In genomic region chr10:126062132-126063032, GRCh38 we compare ENCODE assay signal across 8 cellular contexts.
DNase-seq lines count a peak whose midpoint lies in the region; ATAC-seq and TF ChIP-seq lines count a peak whose summit lies in the region.

No MANE protein-coding gene starts in this region.

- peak overlapping the region; percentile 92 to 95 for H3K18ac ChIP-seq in mesenchymal stem cell (ENCODE audit: low read depth in 1 of 2, low read length in 2 of 2)

- peak overlapping the region; percentile 1 for H2BK15ac ChIP-seq in mesenchymal stem cell (ENCODE audit: low read depth, poor library complexity, severe bottlenecking)

- H4K91ac ChIP-seq in mesenchymal stem cell (ENCODE audit: low read length): peak overlapping the region; percentile 77

- no peak overlapping the region for H2AFZ ChIP-seq in mesenchymal stem cell (ENCODE audit: low read depth, low read length)

- peak overlapping the region; percentile 71 to 88 for H3K4ac ChIP-seq in mesenchymal stem cell (ENCODE audit: low read depth in 1 of 2, low read length in 2 of 2)

- H3K9me3 Mint-ChIP-seq in natural killer cell: no peaks in the 10 kb centered on the region

- H3K27ac Mint-ChIP-seq in natural killer cell: no peak overlapping the region

- H3K9me3 ChIP-seq in mesenchymal stem cell (ENCODE audit: control insufficient read depth, low read length): no peaks in the 10 kb centered on the region

- H2BK5ac ChIP-seq in mesenchymal stem cell (ENCODE audit: low read depth, low read length, poor library complexity, severe bottlenecking): peak overlapping the region; percentile 80

- H3K27me3 ChIP-seq in mesenchymal stem cell (ENCODE audit: control insufficient read depth in 1 of 2, insufficient read depth in 1 of 2, low read length in 2 of 2): no peaks in the 10 kb centered on the region

- no peaks in the 10 kb centered on the region for H3K4me1 Mint-ChIP-seq in natural killer cell

- H2BK120ac ChIP-seq in mesenchymal stem cell (ENCODE audit: low read depth, low read length): peak overlapping the region; percentile 81

- peaks cover 12 to 16% of the 10 kb centered on the region in 2 donors for H3K27me3 Mint-ChIP-seq in natural killer cell (ENCODE audit: low read depth in 2 of 2)

- H3K23ac ChIP-seq in mesenchymal stem cell (ENCODE audit: low read length in 2 of 2): peak overlapping the region in 1 of 2 experiments; percentile 14

- H3K14ac ChIP-seq in mesenchymal stem cell (ENCODE audit: low read length in 2 of 2): peak overlapping the region in 1 of 2 experiments; percentile 39

- peak overlapping the region; percentile 54 for H4K8ac ChIP-seq in mesenchymal stem cell (ENCODE audit: low read length)

- peak overlapping the region; percentile 82 for H2AK5ac ChIP-seq in mesenchymal stem cell (ENCODE audit: low read length, severe bottlenecking)

- H3K4me1 ChIP-seq in mesenchymal stem cell (ENCODE audit: control insufficient read depth, insufficient read depth, low read depth, low read length): peaks cover 47% of the 10 kb centered on the region

- H3K36me3 ChIP-seq in mesenchymal stem cell (ENCODE audit: control insufficient read depth in 1 of 2, insufficient read depth in 2 of 2, low read depth in 1 of 2, low read length in 2 of 2): peaks cover 30 to 59% of the 10 kb centered on the region in 2 experiments

- H3K9ac ChIP-seq in mesenchymal stem cell (ENCODE audit: low read length): peak overlapping the region; percentile 86

- TF ChIP-seq CTCF in LNCaP clone FGC (IDR thresholded peaks at IDR 0.05; ENCODE audit: control insufficient read depth, extremely low read depth, insufficient read depth): no peak
- no peak for TF ChIP-seq CTCF in natural killer cell (IDR thresholded peaks at IDR 0.05)

- intact Hi-C loops in natural killer cell (cut with micrococcal nuclease): no loop called here

- H3K36me3 Mint-ChIP-seq in natural killer cell: no peaks in the 10 kb centered on the region

- ATAC-seq in GM21737 (IDR thresholded peaks at IDR 0.05; ENCODE audit: unreplicated experiment) (no peak), natural killer cell (no peak), HG02642 (IDR thresholded peaks at IDR 0.05; ENCODE audit: poor library complexity, unreplicated experiment) (no peak)

- no peak overlapping the region for H3K4me2 ChIP-seq in mesenchymal stem cell (ENCODE audit: low read length, poor library complexity, severe bottlenecking)

- peak; percentile 59 for DNase-seq in 8988T
- peak; percentile 13 for DNase-seq in LNCaP clone FGC (ENCODE audit: low read depth)
- peak; percentile 87 to 97 for DNase-seq in dermis microvascular lymphatic vessel endothelial cell (ENCODE audit: low read depth in 2 of 2)
- DNase-seq in mesenchymal stem cell: peak; percentile 99
- DNase-seq in natural killer cell: no peak
- no peak for DNase-seq in NCI-H2081 treated with DMSO at 0.1 percent for 48 hours (lab: John Stamatoyannopoulos, UW)

- H3K27ac ChIP-seq in mesenchymal stem cell (ENCODE audit: low read length, poor library complexity, severe bottlenecking): peak overlapping the region; percentile 89

- no peak overlapping the region for H3K4me3 ChIP-seq in LNCaP clone FGC (ENCODE audit: low read depth, low read length)
- H3K4me3 ChIP-seq in mesenchymal stem cell (ENCODE audit: insufficient read depth in 1 of 2, low read depth in 1 of 2, low read length in 2 of 2): peak overlapping the region in 1 of 2 experiments; percentile 36

- 33% methylated on average over 9 of the region's 11 CpGs for WGBS in mesenchymal stem cell

- H2BK12ac ChIP-seq in mesenchymal stem cell (ENCODE audit: low read length in 2 of 2): peak overlapping the region; percentile 79 to 83

- H3K79me1 ChIP-seq in mesenchymal stem cell (replicated peaks; ENCODE audit: low read length, poor library complexity, severe bottlenecking): peaks cover 4% of the 10 kb centered on the region

- no peak overlapping the region for H3K4me3 Mint-ChIP-seq in natural killer cell

Comparison
In these comparisons a context has a peak if more than half of its experiments do, and no peak if none do; other contexts are left out.
1. DNase-seq: peak in 8988T (single experiment), LNCaP clone FGC (single experiment), dermis microvascular lymphatic vessel endothelial cell (2 of 2) and mesenchymal stem cell (single experiment); none in natural killer cell (single experiment) and NCI-H2081 treated with DMSO at 0.1 percent for 48 hours (single experiment).